ENCODE assay signal across 8 cellular contexts in the genomic region with DNA sequence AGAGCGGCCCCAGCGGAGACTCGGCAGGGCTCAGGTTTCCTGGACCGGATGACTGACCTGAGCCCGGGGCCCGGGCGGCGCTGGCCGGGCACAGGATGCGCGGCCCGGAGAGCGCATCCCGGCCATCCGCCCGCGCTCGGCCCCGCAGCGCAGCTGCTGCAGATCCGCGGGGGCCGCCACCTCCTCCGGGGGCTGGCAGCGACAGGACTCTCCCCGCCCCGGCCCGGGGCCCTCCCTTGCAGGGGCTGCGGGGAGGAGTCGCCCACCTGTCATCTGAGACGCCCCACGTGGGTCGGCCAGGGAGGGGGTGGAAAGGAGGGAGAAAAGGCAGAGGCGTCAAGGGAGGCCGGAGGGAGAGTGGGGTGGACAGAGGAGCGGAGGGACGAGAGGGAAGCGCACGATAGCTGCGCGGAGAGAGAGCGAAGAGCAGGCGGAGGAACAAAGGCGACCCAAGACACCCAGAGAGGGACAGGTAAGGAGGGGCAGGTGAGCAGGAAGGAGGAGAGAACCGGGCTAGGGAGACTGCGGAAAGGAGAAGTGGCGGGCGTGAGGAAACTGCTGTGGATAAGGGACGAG. TPM values are rescaled to one million over a fixed set of nuclear protein-coding genes. Genes with fewer than 3 reads are reported as not detected.
A peak's percentile ranks its signal among the peaks of the same experiment; 100 is the strongest.
DNase-seq lines count a peak whose midpoint lies in the region; ATAC-seq, FAIRE-seq and TF ChIP-seq lines count a peak whose summit lies in the region.

No MANE protein-coding gene starts in this region.

- no peaks in the 10 kb centered on the region for H3K9me2 ChIP-seq in PC-3 (replicated peaks; ENCODE audit: low read length)

- H3K36me3 ChIP-seq in PC-3 (ENCODE audit: low read depth, low read length): peaks cover 17% of the 10 kb centered on the region
- H3K36me3 ChIP-seq in neutrophil: peaks cover 23% of the 10 kb centered on the region
- H3K36me3 ChIP-seq in thoracic aorta: no peaks in the 10 kb centered on the region

- ATAC-seq in GM19468 (IDR thresholded peaks at IDR 0.05; ENCODE audit: extremely low read depth, unreplicated experiment): peak; percentile 24
- peak; percentile 67 for ATAC-seq in PC-3
- ATAC-seq in thoracic aorta (ENCODE audit: insufficient number of reproducible peaks, low FRiP score, low read depth): peak; percentile 73

- no peaks in the 10 kb centered on the region for H3F3A ChIP-seq in PC-3 (ENCODE audit: low read length, unreplicated experiment)

- H3K9ac ChIP-seq in PC-3 (ENCODE audit: low read length): peak overlapping the region; percentile 89

- peak; percentile 80 for DNase-seq in DMS153 (lab: John Stamatoyannopoulos, UW)
- peak; percentile 8 for DNase-seq in HS-27A (ENCODE audit: low read depth)
- DNase-seq in PC-3: peak; percentile 78
- DNase-seq in activated naive CD4-positive, alpha-beta T cell treated with Interleukin-2 at 50 U/mL for 16 hours: peak; percentile 66
- peak; percentile 79 to 80 for DNase-seq in frontal cortex (ENCODE audit: low spot score in 2 of 2)
- DNase-seq in thoracic aorta (ENCODE audit: low spot score): no peak

- intact Hi-C loops in PC-3 (cut with micrococcal nuclease): loop anchor here (2.0 kb wide), 2 partner anchors 55 to 247 kb away; partner anchors contain the start of gene WIPI1

- H3K9me3 ChIP-seq in PC-3 (ENCODE audit: low read length) (no peaks in the 10 kb centered on the region), neutrophil (no peaks in the 10 kb centered on the region), thoracic aorta (no peaks in the 10 kb centered on the region)

- peak overlapping the region; percentile 86 for H3K4me3 ChIP-seq in PC-3 (ENCODE audit: low read length)
- peak overlapping the region; percentile 89 to 98 for H3K4me3 ChIP-seq in neutrophil (ENCODE audit: low read depth in 1 of 2, low read length in 1 of 2)
- peak overlapping the region; percentile 98 for H3K4me3 ChIP-seq in thoracic aorta

- POLR2A ChIA-PET in PC-3 (lab: Charles Lee; ENCODE audit: unreplicated experiment): interaction anchor here (0.5 to 0.8 kb wide), 2 partner anchors 31 to 201 kb away, joined by 3 to 6 read pairs; no protein-coding TSS in a partner anchor

- H3K27me3 ChIP-seq in PC-3 (ENCODE audit: low read length): no peaks in the 10 kb centered on the region
- no peaks in the 10 kb centered on the region for H3K27me3 ChIP-seq in neutrophil
- no peaks in the 10 kb centered on the region for H3K27me3 ChIP-seq in thoracic aorta (replicated peaks; ENCODE audit: insufficient read depth)

- peaks cover 36% of the 10 kb centered on the region for H4K20me1 ChIP-seq in PC-3 (ENCODE audit: low read length)

- H3K4me1 ChIP-seq in PC-3 (ENCODE audit: insufficient read depth, low read length): peaks cover 50% of the 10 kb centered on the region
- peaks cover 62 to 66% of the 10 kb centered on the region in 2 experiments for H3K4me1 ChIP-seq in neutrophil (ENCODE audit: control insufficient read depth in 1 of 2, insufficient read depth in 1 of 2, low read depth in 1 of 2, low read length in 1 of 2)
- peaks cover 18 to 27% of the 10 kb centered on the region in 2 donors for H3K4me1 ChIP-seq in thoracic aorta (ENCODE audit: control insufficient read depth in 1 of 2, low read depth in 2 of 2)

- H3K79me2 ChIP-seq in PC-3 (ENCODE audit: low read length): peaks cover 45% of the 10 kb centered on the region

- BruUV-seq in PC-3 (replicated peaks; lab: Mats Ljungman, UMichigan): no TSS peak

- no peak for FAIRE-seq in frontal cortex (lab: Jason Lieb, UNC)

- H3K27ac ChIP-seq in PC-3 (ENCODE audit: low read length) (peak overlapping the region; percentile 84), neutrophil (peak overlapping the region; percentile 100), thoracic aorta (peak overlapping the region; percentile 95 to 99)

- TF ChIP-seq CTCF in PC-3 (conservative IDR thresholded peaks at IDR 0.05; ENCODE audit: low read depth, low read length): no peak; the same call in 1 of the 2 replicates
- peak; percentile 23 for TF ChIP-seq CTCF in neutrophil (IDR thresholded peaks at IDR 0.05)
- no peak for TF ChIP-seq CTCF in thoracic aorta (IDR thresholded peaks at IDR 0.05)

- peak overlapping the region; percentile 77 for H2AFZ ChIP-seq in PC-3 (ENCODE audit: low read length)

- CTCF ChIA-PET in PC-3 (lab: Charles Lee): interaction anchor here (0.7 to 0.9 kb wide), 2 partner anchors 22 to 37 kb away, joined by 3 to 4 read pairs; no protein-coding TSS in a partner anchor

- peak overlapping the region; percentile 87 for H3K4me2 ChIP-seq in PC-3 (ENCODE audit: low read length)

RNA-seq across cellular contexts. Expression of gene PRKAR1A, which starts 0.5 kb away (rescaled TPM):
- total RNA-seq in PC-3 (2014; rRNA removed) (208 and 214 TPM in 2 replicates), frontal cortex (411 TPM), thoracic aorta (100 to 1,000 TPM; 345 to 412 TPM)

RNA-seq across cellular contexts. Expression of gene WIPI1, which starts 54.5 kb away (rescaled TPM):
- total RNA-seq in PC-3 (2014; rRNA removed): 19.6 and 20.2 TPM in 2 replicates
- total RNA-seq in frontal cortex: 8.2 TPM
- total RNA-seq in thoracic aorta: 10 to 100 TPM; 54.2 to 58.3 TPM
